In the genomic region with DNA sequence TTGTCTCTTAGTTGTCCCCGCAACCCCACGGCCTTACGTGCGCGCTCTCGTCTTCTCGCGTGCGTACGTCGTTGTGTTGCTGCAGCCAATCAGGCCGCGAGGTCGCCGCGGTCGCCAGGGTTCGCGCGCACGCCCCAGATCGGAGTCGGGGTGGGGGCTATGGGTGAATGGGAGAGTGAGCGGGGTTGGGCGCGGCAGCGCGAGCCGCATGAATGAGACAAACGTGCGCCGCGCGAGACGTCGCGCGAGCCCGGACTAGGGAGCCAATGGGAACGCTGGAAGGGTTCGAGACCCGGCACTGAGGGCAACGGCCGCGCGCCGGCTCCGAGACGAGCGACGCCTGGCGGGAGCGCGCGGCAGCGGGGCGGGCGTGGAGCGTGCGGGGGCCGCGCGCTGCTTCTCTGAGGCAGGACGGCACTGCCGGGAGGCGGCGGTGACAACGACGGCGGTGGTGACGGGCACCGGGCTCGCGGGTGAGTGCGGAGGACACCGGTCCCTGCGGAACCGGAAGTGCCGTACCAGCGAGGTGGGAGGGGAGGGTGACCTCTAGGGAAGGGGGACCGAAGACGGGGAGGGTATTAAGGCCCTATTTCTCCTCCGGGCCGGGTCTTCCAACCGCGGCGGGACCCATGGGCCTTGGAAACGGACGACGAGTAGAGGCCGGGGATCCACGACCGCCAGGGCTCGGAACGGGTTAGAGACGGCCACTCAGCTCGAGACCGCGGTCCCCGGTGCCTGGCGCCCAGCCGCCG, we compare ENCODE assay signal across 8 cellular contexts. TPM values are rescaled to one million over a fixed set of nuclear protein-coding genes. Genes with fewer than 3 reads are reported as not detected.
A peak's percentile ranks its signal among the peaks of the same experiment; 100 is the strongest.
DNase-seq lines count a peak whose midpoint lies in the region; ATAC-seq and TF ChIP-seq lines count a peak whose summit lies in the region.

A gene with protein sequence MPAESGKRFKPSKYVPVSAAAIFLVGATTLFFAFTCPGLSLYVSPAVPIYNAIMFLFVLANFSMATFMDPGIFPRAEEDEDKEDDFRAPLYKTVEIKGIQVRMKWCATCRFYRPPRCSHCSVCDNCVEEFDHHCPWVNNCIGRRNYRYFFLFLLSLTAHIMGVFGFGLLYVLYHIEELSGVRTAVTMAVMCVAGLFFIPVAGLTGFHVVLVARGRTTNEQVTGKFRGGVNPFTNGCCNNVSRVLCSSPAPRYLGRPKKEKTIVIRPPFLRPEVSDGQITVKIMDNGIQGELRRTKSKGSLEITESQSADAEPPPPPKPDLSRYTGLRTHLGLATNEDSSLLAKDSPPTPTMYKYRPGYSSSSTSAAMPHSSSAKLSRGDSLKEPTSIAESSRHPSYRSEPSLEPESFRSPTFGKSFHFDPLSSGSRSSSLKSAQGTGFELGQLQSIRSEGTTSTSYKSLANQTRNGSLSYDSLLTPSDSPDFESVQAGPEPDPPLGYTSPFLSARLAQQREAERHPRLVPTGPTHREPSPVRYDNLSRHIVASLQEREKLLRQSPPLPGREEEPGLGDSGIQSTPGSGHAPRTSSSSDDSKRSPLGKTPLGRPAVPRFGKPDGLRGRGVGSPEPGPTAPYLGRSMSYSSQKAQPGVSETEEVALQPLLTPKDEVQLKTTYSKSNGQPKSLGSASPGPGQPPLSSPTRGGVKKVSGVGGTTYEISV (plus strand): TSS at position 400 of the 752 bp plus-strand sequence. CDS start 4,977 bp downstream, outside the sequence.

- peak within 1 kb of the TSS; percentile 86 for H3K9ac ChIP-seq in muscle layer of colon (ENCODE audit: low read length)

- peak; percentile 95 for DNase-seq in DMS53 (lab: John Stamatoyannopoulos, UW)
- DNase-seq in KG1 (lab: John Stamatoyannopoulos, UW): peak; percentile 100
- peak; percentile 99 for DNase-seq in activated T-cell treated with anti-CD3 and anti-CD28 coated beads, Interleukin-2, amount 50 U/mL, for 24 hours
- peak; percentile 97 for DNase-seq in stimulated activated CD8-positive, alpha-beta memory T cell treated with anti-CD3 and anti-CD28 coated beads, Interleukin-7, amount 100 ng/mL, for 24 hours (ENCODE audit: low read depth)

- H3K36me3 ChIP-seq in esophagus (ENCODE audit: control insufficient read depth in 2 of 2, insufficient read depth in 2 of 2, low read length in 1 of 2): peaks cover 2 to 4% of the 10 kb centered on the region in 2 donors
- peaks cover 16% of the 10 kb centered on the region for H3K36me3 ChIP-seq in muscle layer of colon (ENCODE audit: insufficient read depth, low read length)

- peak within 1 kb of the TSS; percentile 100 for H3K27ac Mint-ChIP-seq in activated T-cell treated with anti-CD3 and anti-CD28 coated beads, Interleukin-2, amount 50 U/mL, for 24 hours

- peak within 1 kb of the TSS; percentile 99 to 100 for H3K27ac ChIP-seq in esophagus (ENCODE audit: low read depth in 2 of 2, low read length in 1 of 2)
- peak within 1 kb of the TSS; percentile 95 for H3K27ac ChIP-seq in muscle layer of colon (ENCODE audit: low read depth, low read length)

- WGBS in esophagus, 2 donors: 0 to 1% methylated on average over 100 to 103 of the region's 103 CpGs

- H3K4me1 ChIP-seq in esophagus (ENCODE audit: control insufficient read depth in 2 of 2, insufficient read depth in 2 of 2, low read length in 1 of 2) (no peaks in the 10 kb centered on the region), muscle layer of colon (ENCODE audit: insufficient read depth, low read length) (peaks cover 18% of the 10 kb centered on the region)

- H3K27me3 ChIP-seq in esophagus (ENCODE audit: control insufficient read depth in 1 of 2, insufficient read depth in 2 of 2, low read length in 2 of 2) (no peaks in the 10 kb centered on the region), muscle layer of colon (ENCODE audit: control insufficient read depth in 1 of 2, insufficient read depth in 2 of 2, low read length in 2 of 2) (no peaks in the 10 kb centered on the region)

- peak within 1 kb of the TSS; percentile 91 for H3K4me3 Mint-ChIP-seq in activated T-cell treated with anti-CD3 and anti-CD28 coated beads, Interleukin-2, amount 50 U/mL, for 24 hours

- H3K36me3 Mint-ChIP-seq in activated T-cell treated with anti-CD3 and anti-CD28 coated beads, Interleukin-2, amount 50 U/mL, for 24 hours (ENCODE audit: low read depth): peaks cover 38% of the 10 kb centered on the region

- H3K4me3 ChIP-seq in esophagus (ENCODE audit: low read depth in 1 of 2, low read length in 2 of 2) (peak within 1 kb of the TSS; percentile 86 to 99), muscle layer of colon (ENCODE audit: low read depth in 1 of 2, low read length in 2 of 2) (peak within 1 kb of the TSS; percentile 85 to 92)

- peaks cover 48% of the 10 kb centered on the region for H3K4me1 Mint-ChIP-seq in activated T-cell treated with anti-CD3 and anti-CD28 coated beads, Interleukin-2, amount 50 U/mL, for 24 hours (ENCODE audit: low read depth)

- no peaks in the 10 kb centered on the region for H3K9me3 Mint-ChIP-seq in activated T-cell treated with anti-CD3 and anti-CD28 coated beads, Interleukin-2, amount 50 U/mL, for 24 hours

- peak; percentile 77 for ATAC-seq in GM21619 (IDR thresholded peaks at IDR 0.05; ENCODE audit: unreplicated experiment)

- no peaks in the 10 kb centered on the region for H3K27me3 Mint-ChIP-seq in activated T-cell treated with anti-CD3 and anti-CD28 coated beads, Interleukin-2, amount 50 U/mL, for 24 hours

- H3K9me3 ChIP-seq in esophagus (ENCODE audit: control insufficient read depth in 2 of 2, insufficient read depth in 1 of 2, low read depth in 1 of 2, low read length in 1 of 2): no peaks in the 10 kb centered on the region
- H3K9me3 ChIP-seq in muscle layer of colon (ENCODE audit: low read length): no peaks in the 10 kb centered on the region

TF ChIP-seq in PFSK-1, 5 proteins besides CTCF, POLR2A, EP300 and RAD21:
- TF ChIP-seq TAF1 (IDR thresholded peaks at IDR 0.05; ENCODE audit: borderline replicate concordance, insufficient read depth, low read length) (peak; percentile 88), POLR2AphosphoS5 (IDR thresholded peaks at IDR 0.05; ENCODE audit: low read depth, low read length) (peak; percentile 81), SIN3A (IDR thresholded peaks at IDR 0.05; ENCODE audit: borderline replicate concordance, insufficient read depth, low read length) (0 out of 2 replicates have a peak, but pooled peaks have one; percentile 66), FOXP2 (optimal IDR thresholded peaks at IDR 0.05; ENCODE audit: borderline replicate concordance, extremely low read depth, extremely low read length, insufficient read depth) (peak; percentile 64)
- TF ChIP-seq, protein P1, sequence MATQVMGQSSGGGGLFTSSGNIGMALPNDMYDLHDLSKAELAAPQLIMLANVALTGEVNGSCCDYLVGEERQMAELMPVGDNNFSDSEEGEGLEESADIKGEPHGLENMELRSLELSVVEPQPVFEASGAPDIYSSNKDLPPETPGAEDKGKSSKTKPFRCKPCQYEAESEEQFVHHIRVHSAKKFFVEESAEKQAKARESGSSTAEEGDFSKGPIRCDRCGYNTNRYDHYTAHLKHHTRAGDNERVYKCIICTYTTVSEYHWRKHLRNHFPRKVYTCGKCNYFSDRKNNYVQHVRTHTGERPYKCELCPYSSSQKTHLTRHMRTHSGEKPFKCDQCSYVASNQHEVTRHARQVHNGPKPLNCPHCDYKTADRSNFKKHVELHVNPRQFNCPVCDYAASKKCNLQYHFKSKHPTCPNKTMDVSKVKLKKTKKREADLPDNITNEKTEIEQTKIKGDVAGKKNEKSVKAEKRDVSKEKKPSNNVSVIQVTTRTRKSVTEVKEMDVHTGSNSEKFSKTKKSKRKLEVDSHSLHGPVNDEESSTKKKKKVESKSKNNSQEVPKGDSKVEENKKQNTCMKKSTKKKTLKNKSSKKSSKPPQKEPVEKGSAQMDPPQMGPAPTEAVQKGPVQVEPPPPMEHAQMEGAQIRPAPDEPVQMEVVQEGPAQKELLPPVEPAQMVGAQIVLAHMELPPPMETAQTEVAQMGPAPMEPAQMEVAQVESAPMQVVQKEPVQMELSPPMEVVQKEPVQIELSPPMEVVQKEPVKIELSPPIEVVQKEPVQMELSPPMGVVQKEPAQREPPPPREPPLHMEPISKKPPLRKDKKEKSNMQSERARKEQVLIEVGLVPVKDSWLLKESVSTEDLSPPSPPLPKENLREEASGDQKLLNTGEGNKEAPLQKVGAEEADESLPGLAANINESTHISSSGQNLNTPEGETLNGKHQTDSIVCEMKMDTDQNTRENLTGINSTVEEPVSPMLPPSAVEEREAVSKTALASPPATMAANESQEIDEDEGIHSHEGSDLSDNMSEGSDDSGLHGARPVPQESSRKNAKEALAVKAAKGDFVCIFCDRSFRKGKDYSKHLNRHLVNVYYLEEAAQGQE (IDR thresholded peaks at IDR 0.05; ENCODE audit: insufficient read depth in 1 of 2, low read depth in 2 of 2, low read length in 2 of 2): 0 out of 4 replicates have a peak, but pooled peaks of 1 of the 2 experiments have one; percentile 42

RNA-seq across cellular contexts. Expression of the gene that starts here (rescaled TPM):
- polyA plus RNA-seq in PFSK-1 (2012; ENCODE audit: insufficient read length, low read depth): 88.0 TPM
- polyA plus RNA-seq in esophagus: 10 to 100 TPM; 57.4 to 59.7 TPM

Comparison
In these comparisons a context has a peak if more than half of its experiments do, and no peak if none do; other contexts are left out.
1. Peak in every context shown above with its lines: DNase-seq, ATAC-seq, H3K4me3 ChIP-seq and H3K27ac ChIP-seq.